ENCODE assay signal across 23 cellular contexts in genomic region chr15:31258260-31258659, GRCh38.
"Had no signal": no experiment of that assay in that cellular context is flagged by ENCODE, and none has a peak within 500 bp of the region (broad histone marks: within the 10 kb centered on the region; RNA-seq: fewer than 3 reads in every experiment).

No MANE protein-coding gene starts in this region.

- H3K4me3 ChIP-seq: K562, MG63, SJSA1, SK-N-MC had no signal

- ATAC-seq: K562, Right ventricle myocardium inferior had no signal

- H3K9me3 ChIP-seq: MG63, SJSA1 had no signal

- FAIRE-seq: HTR-8/SVneo, K562, RCC 7860 had no signal

- H3K27ac ChIP-seq: HL-60, RWPE1, SJSA1, SK-N-MC had no signal

- H3K27me3 ChIP-seq: MG63, SJSA1 had no signal

- DNase-seq: MG63, NCI-H1092 treated with DMSO at 0.1 percent for 48 hours, NCI-H1436, NCI-H187, NCI-H2029, NCI-H2081 treated with DMSO at 0.1 percent for 48 hours, NCI-H2171, NCI-H226, NCI-H446, NCI-H510A, NCI-H524 treated with DMSO at 0.1 percent for 48 hours, NCI-H69, NCI-H774, SHP77 treated with DMSO at 0.1 percent for 48 hours had no signal

- H3K4me1 ChIP-seq: SJSA1 had no signal

- H3K36me3 ChIP-seq: MG63, SJSA1 had no signal

- H3K27me3 Mint-ChIP-seq: IgD-negative memory B cell had no signal
